ENCODE assay signal across 1 cellular context in the genomic region with DNA sequence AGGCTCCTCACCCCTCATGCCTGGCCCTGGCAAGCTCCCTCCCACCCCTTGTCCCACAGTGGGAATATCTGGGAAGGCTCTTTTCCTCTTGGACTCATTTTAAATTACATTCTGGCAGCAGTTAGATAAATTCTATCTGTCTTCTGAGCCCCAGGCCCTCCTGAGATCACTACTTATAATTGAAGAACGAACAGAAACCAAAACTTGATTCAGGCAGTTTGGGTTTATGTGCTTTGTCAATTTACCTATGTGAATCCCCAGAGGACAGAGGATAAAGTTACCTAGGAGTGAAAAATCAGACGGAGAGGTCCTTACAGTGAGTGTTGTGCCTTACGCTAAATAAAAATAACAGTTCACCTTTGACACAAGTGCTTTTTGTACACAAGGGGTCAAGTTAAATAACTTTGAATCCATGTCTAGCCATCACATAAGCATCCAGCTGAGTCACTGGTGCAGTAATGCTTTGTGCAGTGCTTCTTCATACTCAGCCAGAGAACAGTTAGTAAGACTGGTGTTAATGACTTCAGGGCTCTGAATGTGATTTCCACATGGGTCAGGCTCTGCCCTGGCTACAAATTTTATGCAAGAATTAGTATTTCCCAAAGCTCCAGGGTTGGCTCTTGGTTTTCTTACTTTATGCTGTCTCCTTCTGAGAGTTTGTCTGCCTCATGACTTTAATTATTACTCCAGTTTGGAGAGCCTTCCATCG.
TF ChIP-seq lines count a peak whose summit lies in the region.

No MANE protein-coding gene starts in this region.

TF ChIP-seq in SK-N-SH, 30 proteins besides CTCF, POLR2A, EP300 and RAD21 (continued from another document):
- no peak for TF ChIP-seq NFIC (IDR thresholded peaks at IDR 0.05; ENCODE audit: borderline replicate concordance)
- TF ChIP-seq, protein P1, sequence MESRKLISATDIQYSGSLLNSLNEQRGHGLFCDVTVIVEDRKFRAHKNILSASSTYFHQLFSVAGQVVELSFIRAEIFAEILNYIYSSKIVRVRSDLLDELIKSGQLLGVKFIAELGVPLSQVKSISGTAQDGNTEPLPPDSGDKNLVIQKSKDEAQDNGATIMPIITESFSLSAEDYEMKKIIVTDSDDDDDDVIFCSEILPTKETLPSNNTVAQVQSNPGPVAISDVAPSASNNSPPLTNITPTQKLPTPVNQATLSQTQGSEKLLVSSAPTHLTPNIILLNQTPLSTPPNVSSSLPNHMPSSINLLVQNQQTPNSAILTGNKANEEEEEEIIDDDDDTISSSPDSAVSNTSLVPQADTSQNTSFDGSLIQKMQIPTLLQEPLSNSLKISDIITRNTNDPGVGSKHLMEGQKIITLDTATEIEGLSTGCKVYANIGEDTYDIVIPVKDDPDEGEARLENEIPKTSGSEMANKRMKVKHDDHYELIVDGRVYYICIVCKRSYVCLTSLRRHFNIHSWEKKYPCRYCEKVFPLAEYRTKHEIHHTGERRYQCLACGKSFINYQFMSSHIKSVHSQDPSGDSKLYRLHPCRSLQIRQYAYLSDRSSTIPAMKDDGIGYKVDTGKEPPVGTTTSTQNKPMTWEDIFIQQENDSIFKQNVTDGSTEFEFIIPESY (IDR thresholded peaks at IDR 0.05; ENCODE audit: borderline replicate concordance, low read depth) = no peak
- no peak for TF ChIP-seq NRF1 (IDR thresholded peaks at IDR 0.05; ENCODE audit: low read depth, low read length)
- no peak for TF ChIP-seq FOXM1 (IDR thresholded peaks at IDR 0.05; ENCODE audit: low read depth)
- TF ChIP-seq, protein P2, sequence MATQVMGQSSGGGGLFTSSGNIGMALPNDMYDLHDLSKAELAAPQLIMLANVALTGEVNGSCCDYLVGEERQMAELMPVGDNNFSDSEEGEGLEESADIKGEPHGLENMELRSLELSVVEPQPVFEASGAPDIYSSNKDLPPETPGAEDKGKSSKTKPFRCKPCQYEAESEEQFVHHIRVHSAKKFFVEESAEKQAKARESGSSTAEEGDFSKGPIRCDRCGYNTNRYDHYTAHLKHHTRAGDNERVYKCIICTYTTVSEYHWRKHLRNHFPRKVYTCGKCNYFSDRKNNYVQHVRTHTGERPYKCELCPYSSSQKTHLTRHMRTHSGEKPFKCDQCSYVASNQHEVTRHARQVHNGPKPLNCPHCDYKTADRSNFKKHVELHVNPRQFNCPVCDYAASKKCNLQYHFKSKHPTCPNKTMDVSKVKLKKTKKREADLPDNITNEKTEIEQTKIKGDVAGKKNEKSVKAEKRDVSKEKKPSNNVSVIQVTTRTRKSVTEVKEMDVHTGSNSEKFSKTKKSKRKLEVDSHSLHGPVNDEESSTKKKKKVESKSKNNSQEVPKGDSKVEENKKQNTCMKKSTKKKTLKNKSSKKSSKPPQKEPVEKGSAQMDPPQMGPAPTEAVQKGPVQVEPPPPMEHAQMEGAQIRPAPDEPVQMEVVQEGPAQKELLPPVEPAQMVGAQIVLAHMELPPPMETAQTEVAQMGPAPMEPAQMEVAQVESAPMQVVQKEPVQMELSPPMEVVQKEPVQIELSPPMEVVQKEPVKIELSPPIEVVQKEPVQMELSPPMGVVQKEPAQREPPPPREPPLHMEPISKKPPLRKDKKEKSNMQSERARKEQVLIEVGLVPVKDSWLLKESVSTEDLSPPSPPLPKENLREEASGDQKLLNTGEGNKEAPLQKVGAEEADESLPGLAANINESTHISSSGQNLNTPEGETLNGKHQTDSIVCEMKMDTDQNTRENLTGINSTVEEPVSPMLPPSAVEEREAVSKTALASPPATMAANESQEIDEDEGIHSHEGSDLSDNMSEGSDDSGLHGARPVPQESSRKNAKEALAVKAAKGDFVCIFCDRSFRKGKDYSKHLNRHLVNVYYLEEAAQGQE (IDR thresholded peaks at IDR 0.05; ENCODE audit: low read depth, low read length) = no peak
- TF ChIP-seq RFX5 (IDR thresholded peaks at IDR 0.05; ENCODE audit: low read length) = no peak
- TF ChIP-seq, protein P3, sequence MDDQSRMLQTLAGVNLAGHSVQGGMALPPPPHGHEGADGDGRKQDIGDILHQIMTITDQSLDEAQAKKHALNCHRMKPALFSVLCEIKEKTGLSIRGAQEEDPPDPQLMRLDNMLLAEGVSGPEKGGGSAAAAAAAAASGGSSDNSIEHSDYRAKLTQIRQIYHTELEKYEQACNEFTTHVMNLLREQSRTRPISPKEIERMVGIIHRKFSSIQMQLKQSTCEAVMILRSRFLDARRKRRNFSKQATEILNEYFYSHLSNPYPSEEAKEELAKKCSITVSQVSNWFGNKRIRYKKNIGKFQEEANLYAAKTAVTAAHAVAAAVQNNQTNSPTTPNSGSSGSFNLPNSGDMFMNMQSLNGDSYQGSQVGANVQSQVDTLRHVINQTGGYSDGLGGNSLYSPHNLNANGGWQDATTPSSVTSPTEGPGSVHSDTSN (IDR thresholded peaks at IDR 0.05) = no peak
- TF ChIP-seq SMC3 (IDR thresholded peaks at IDR 0.05; ENCODE audit: low read depth, low read length) = no peak
- TF ChIP-seq TAF1 (IDR thresholded peaks at IDR 0.05; ENCODE audit: borderline replicate concordance, low read depth, low read length) = no peak
- TF ChIP-seq TCF12 (IDR thresholded peaks at IDR 0.05) = no peak
- TF ChIP-seq, protein P4, sequence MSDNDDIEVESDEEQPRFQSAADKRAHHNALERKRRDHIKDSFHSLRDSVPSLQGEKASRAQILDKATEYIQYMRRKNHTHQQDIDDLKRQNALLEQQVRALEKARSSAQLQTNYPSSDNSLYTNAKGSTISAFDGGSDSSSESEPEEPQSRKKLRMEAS (IDR thresholded peaks at IDR 0.05; ENCODE audit: low read depth) = no peak
- TF ChIP-seq, protein P5, sequence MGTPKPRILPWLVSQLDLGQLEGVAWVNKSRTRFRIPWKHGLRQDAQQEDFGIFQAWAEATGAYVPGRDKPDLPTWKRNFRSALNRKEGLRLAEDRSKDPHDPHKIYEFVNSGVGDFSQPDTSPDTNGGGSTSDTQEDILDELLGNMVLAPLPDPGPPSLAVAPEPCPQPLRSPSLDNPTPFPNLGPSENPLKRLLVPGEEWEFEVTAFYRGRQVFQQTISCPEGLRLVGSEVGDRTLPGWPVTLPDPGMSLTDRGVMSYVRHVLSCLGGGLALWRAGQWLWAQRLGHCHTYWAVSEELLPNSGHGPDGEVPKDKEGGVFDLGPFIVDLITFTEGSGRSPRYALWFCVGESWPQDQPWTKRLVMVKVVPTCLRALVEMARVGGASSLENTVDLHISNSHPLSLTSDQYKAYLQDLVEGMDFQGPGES (IDR thresholded peaks at IDR 0.05; ENCODE audit: low read depth, low read length) = no peak
- TF ChIP-seq SIN3A (IDR thresholded peaks at IDR 0.05; ENCODE audit: borderline replicate concordance, low read depth, low read length) = no peak
- no peak for TF ChIP-seq GATA2 (CRISPR knock-in tag; IDR thresholded peaks at IDR 0.05)
